ENCODE assay signal across 35 cellular contexts in the genomic region with DNA sequence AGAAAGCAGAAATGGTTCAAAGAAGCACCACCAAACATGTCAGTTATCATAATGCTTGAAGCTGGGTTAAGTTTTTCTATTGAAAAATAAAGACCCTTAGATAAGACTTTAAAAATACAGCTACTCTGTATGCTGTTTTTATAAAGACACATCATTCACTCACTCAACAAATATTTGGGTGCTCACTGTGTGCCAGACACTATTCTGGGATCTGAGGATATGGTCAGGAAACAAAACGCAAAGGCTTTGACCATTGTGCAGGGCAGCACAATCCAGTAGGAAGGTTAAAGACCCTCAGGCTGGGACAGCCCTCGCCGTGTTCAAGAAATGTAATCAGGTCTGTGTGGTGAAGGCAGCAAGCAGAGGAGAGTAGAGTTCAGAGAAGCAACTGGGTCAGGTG. TPM values are rescaled to one million over a fixed set of nuclear protein-coding genes. Genes with fewer than 3 reads are reported as not detected.
"Had no signal": no experiment of that assay in that cellular context is flagged by ENCODE, and none has a peak within 500 bp of the region (broad histone marks: within the 10 kb centered on the region; RNA-seq: fewer than 3 reads in every experiment).

No MANE protein-coding gene starts in this region.

- DNase-seq: Karpas-422, Kasumi-1, MG63, MM.1S, MV-4-11, NCI-H1048, NCI-H1092, NCI-H1092 treated with DMSO at 0.1 percent for 48 hours, NCI-H1105, NCI-H1105 treated with DMSO at 0.1 percent for 48 hours, NCI-H1417, NCI-H1417 treated with DMSO at 0.1 percent for 48 hours, NCI-H1436, NCI-H1436 treated with DMSO at 0.1 percent for 48 hours, NCI-H146, NCI-H1694, NCI-H1694 treated with DMSO at 0.1 percent for 48 hours, NCI-H187, NCI-H187 treated with DMSO at 0.1 percent for 48 hours, NCI-H1930, NCI-H2029, NCI-H2029 treated with DMSO at 0.1 percent for 48 hours, NCI-H2081, NCI-H2081 treated with DMSO at 0.1 percent for 48 hours, NCI-H2107, NCI-H2171, NCI-H2171 treated with DMSO at 0.1 percent for 48 hours, NCI-H2227 treated with DMSO at 0.1 percent for 48 hours, NCI-H226, NCI-H345, NCI-H446, NCI-H446 treated with DMSO at 0.1 percent for 48 hours, NCI-H510A, NCI-H510A treated with DMSO at 0.1 percent for 48 hours had no signal

RNA-seq across cellular contexts. Expression of gene DPY19L2, which starts 38.0 kb away (rescaled TPM):
- total RNA-seq: MCF 10A had no signal
